ENCODE assay signal across 18 cellular contexts in the genomic region with DNA sequence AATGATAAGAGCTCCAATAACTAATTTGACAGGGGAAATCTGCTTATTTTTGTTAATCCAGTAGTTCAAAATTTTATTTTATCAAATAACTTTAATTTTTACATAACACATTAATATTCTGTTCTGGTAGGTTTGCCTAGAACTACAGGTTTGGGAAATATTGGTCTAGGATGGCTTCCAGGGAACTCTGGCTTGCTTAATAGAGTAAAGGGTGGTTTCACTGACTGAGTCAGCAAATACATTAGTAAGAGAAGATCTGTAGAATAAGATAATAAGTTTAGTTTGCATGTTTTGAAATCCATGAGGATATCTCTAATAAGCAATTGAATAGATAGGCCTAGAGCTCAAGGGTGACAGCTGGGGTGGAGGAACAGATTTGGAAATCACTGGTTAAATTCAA.
"Had no signal": no experiment of that assay in that cellular context is flagged by ENCODE, and none has a peak within 500 bp of the region (broad histone marks: within the 10 kb centered on the region; RNA-seq: fewer than 3 reads in every experiment).

No MANE protein-coding gene starts in this region.

- H3K9ac ChIP-seq: SK-N-SH had no signal

- H3K4me3 ChIP-seq: adrenal gland, thyroid gland, upper lobe of right lung had no signal

- H3K4me1 ChIP-seq: adrenal gland, thyroid gland, upper lobe of right lung had no signal

- H3K4me2 ChIP-seq: SK-N-SH had no signal

- DNase-seq: activated CD4-positive, alpha-beta T cell treated with anti-CD3 and anti-CD28 coated beads, Interleukin-2, amount 10 ng/mL, durations not matched to agents 7 days and 5 days; activated CD8-positive, alpha-beta memory T cell treated with anti-CD3 and anti-CD28 coated beads, Interleukin-2, amount 10 ng/mL, durations not matched to agents 7 days and 5 days; activated CD8-positive, alpha-beta T cell treated with anti-CD3 and anti-CD28 coated beads for 36 hours; activated effector memory CD4-positive, alpha-beta T cell treated with anti-CD3 and anti-CD28 coated beads, Interleukin-2, amount 50 U/mL, for 16 hours; activated T-cell treated with anti-CD3 and anti-CD28 coated beads for 4 hours; adrenal gland; effector CD4-positive, alpha-beta T cell; kidney; midbrain; natural killer cell; retina; SK-N-SH; stimulated activated CD4-positive, alpha-beta T cell treated with anti-CD3 and anti-CD28 coated beads, Interleukin-4, amount 100 ng/mL, for 4 hours; substantia nigra; thyroid gland; upper lobe of right lung had no signal

- H3K36me3 ChIP-seq: adrenal gland, thyroid gland, upper lobe of right lung had no signal

- H3K27ac ChIP-seq: adrenal gland, thyroid gland, upper lobe of right lung, VCaP had no signal

- H3K9me3 ChIP-seq: adrenal gland, thyroid gland, upper lobe of right lung had no signal

- FAIRE-seq: endometrium, kidney had no signal

- H3K27me3 ChIP-seq: thyroid gland, upper lobe of right lung had no signal
